27 cellular contexts compared by ENCODE assay signal in genomic region chr1:30857062-30857461, GRCh38. TPM values are rescaled to one million over a fixed set of nuclear protein-coding genes. Genes with fewer than 3 reads are reported as not detected.
"Had no signal": no experiment of that assay in that cellular context is flagged by ENCODE, and none has a peak within 500 bp of the region (broad histone marks: within the 10 kb centered on the region; RNA-seq: fewer than 3 reads in every experiment).

No MANE protein-coding gene starts in this region.

- H3K9me3 Mint-ChIP-seq: activated CD4-positive, alpha-beta memory T cell treated with anti-CD3 and anti-CD28 coated beads, Interleukin-2, amount 10 ng/mL, durations not matched to agents 7 days and 5 days; activated CD4-positive, alpha-beta T cell treated with anti-CD3 and anti-CD28 coated beads, Interleukin-2, amount 10 ng/mL, durations not matched to agents 24 days and 14 days; activated T-cell treated with anti-CD3 and anti-CD28 coated beads, Interleukin-2, amount 50 U/mL, for 24 hours; activated T-helper 17 cell treated with anti-CD3 and anti-CD28 coated beads, Interleukin-2, amount 50 U/mL, for 72 hours; dendritic cell treated with granulocyte-macrophage colony-stimulating factor and Interleukin-4, amounts not matched to agents 40 ng/mL and 50 ng/mL, for 4 days; endodermal cell had no signal

- FAIRE-seq: astrocyte, frontal cortex had no signal

- DNase-seq: activated CD4-positive, alpha-beta memory T cell treated with anti-CD3 and anti-CD28 coated beads, Interleukin-2, amount 10 ng/mL, durations not matched to agents 7 days and 5 days; activated CD4-positive, alpha-beta T cell treated with anti-CD3 and anti-CD28 coated beads for 36 hours; activated CD4-positive, alpha-beta T cell treated with anti-CD3 and anti-CD28 coated beads, Interleukin-2, amount 10 ng/mL, durations not matched to agents 24 days and 14 days; activated CD4-positive, CD25-positive, alpha-beta regulatory T cell; activated CD4-positive, CD25-positive, alpha-beta regulatory T cell treated with anti-CD3 and anti-CD28 coated beads, Interleukin-2, amount 50 U/mL, for 72 hours; activated CD8-positive, alpha-beta memory T cell treated with anti-CD3 and anti-CD28 coated beads, Interleukin-2, amount 50 U/mL, for 48 hours; activated effector memory CD4-positive, alpha-beta T cell treated with Interleukin-2 at 50 U/mL for 16 hours; activated gamma-delta T cell treated with Interleukin-2 at 50 U/mL for 16 hours; activated naive CD4-positive, alpha-beta T cell treated with anti-CD3 and anti-CD28 coated beads, Interleukin-2, amount 50 U/mL, for 16 hours; activated naive CD4-positive, alpha-beta T cell treated with Interleukin-2 at 50 U/mL for 16 hours; activated T-cell treated with anti-CD3 and anti-CD28 coated beads for 4 hours; activated T-cell treated with anti-CD3 and anti-CD28 coated beads, Interleukin-2, amount 50 U/mL, for 24 hours; amniotic stem cell; central memory CD4-positive, alpha-beta T cell; cerebellar nuclear complex; dorsolateral prefrontal cortex; effector memory CD4-positive, alpha-beta T cell; endodermal cell; head of caudate nucleus; T-helper 2 cell had no signal

- H3K4me3 Mint-ChIP-seq: activated CD4-positive, alpha-beta memory T cell treated with anti-CD3 and anti-CD28 coated beads, Interleukin-2, amount 10 ng/mL, durations not matched to agents 7 days and 5 days; activated CD4-positive, alpha-beta T cell treated with anti-CD3 and anti-CD28 coated beads for 36 hours; activated CD4-positive, alpha-beta T cell treated with anti-CD3 and anti-CD28 coated beads, Interleukin-2, amount 10 ng/mL, durations not matched to agents 24 days and 14 days; activated naive CD8-positive, alpha-beta T cell; activated T-cell treated with anti-CD3 and anti-CD28 coated beads, Interleukin-2, amount 50 U/mL, for 24 hours; activated T-helper 17 cell treated with anti-CD3 and anti-CD28 coated beads, Interleukin-2, amount 50 U/mL, for 72 hours; dendritic cell treated with granulocyte-macrophage colony-stimulating factor and Interleukin-4, amounts not matched to agents 40 ng/mL and 50 ng/mL, for 4 days; endodermal cell had no signal

- H3K27ac ChIP-seq: coronary artery, dorsolateral prefrontal cortex had no signal

- H3K36me3 Mint-ChIP-seq: activated naive CD8-positive, alpha-beta T cell had no signal

- H3K27me3 Mint-ChIP-seq: activated naive CD8-positive, alpha-beta T cell had no signal

- H3K27ac Mint-ChIP-seq: activated CD4-positive, alpha-beta memory T cell treated with anti-CD3 and anti-CD28 coated beads, Interleukin-2, amount 10 ng/mL, durations not matched to agents 7 days and 5 days; activated CD4-positive, alpha-beta T cell treated with anti-CD3 and anti-CD28 coated beads for 36 hours; activated CD4-positive, alpha-beta T cell treated with anti-CD3 and anti-CD28 coated beads, Interleukin-2, amount 10 ng/mL, durations not matched to agents 24 days and 14 days; activated naive CD8-positive, alpha-beta T cell; activated T-cell treated with anti-CD3 and anti-CD28 coated beads, Interleukin-2, amount 50 U/mL, for 24 hours; activated T-helper 17 cell treated with anti-CD3 and anti-CD28 coated beads, Interleukin-2, amount 50 U/mL, for 72 hours; dendritic cell treated with granulocyte-macrophage colony-stimulating factor and Interleukin-4, amounts not matched to agents 40 ng/mL and 50 ng/mL, for 4 days; endodermal cell had no signal

- H3K27me3 ChIP-seq: dorsolateral prefrontal cortex had no signal

- H3K4me3 ChIP-seq: coronary artery, dorsolateral prefrontal cortex had no signal

- H3K4me1 Mint-ChIP-seq: activated CD4-positive, alpha-beta memory T cell treated with anti-CD3 and anti-CD28 coated beads, Interleukin-2, amount 10 ng/mL, durations not matched to agents 7 days and 5 days; activated CD4-positive, alpha-beta T cell treated with anti-CD3 and anti-CD28 coated beads for 36 hours; activated T-helper 17 cell treated with anti-CD3 and anti-CD28 coated beads, Interleukin-2, amount 50 U/mL, for 72 hours had no signal

- ATAC-seq: activated CD4-positive, alpha-beta T cell treated with anti-CD3 and anti-CD28 coated beads for 36 hours; activated T-helper 17 cell treated with anti-CD3 and anti-CD28 coated beads, Interleukin-2, amount 50 U/mL, for 72 hours; esophagus mucosa had no signal

RNA-seq across cellular contexts. Expression of gene SDC3, which starts 51.5 kb away (rescaled TPM):
- total RNA-seq: activated CD4-positive, alpha-beta memory T cell treated with anti-CD3 and anti-CD28 coated beads, Interleukin-2, amount 10 ng/mL, durations not matched to agents 7 days and 5 days had no signal
